ENCODE assay signal across 10 cellular contexts in the genomic region with DNA sequence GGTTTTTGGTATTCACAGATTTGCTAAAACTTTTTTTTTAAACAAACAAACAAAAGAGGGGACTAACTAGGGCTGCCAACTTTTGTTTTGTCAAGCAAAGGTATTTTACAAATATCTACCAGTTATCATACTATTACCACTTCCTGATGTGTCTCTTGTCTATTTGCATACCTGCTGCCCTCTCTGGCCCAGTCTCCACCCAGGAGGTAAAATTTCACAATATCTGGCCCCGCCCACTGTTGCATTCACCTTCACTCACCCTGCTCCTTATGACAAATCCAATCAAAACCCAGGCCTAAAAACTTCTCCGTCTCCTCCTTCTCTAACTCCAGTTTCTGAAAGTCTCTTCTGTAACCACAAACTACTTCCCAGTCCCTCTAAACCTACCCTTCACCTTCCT.
DNase-seq lines count a peak whose midpoint lies in the region; ATAC-seq and TF ChIP-seq lines count a peak whose summit lies in the region.
"Had no signal": no experiment of that assay in that cellular context is flagged by ENCODE, and none has a peak within 500 bp of the region (broad histone marks: within the 10 kb centered on the region; RNA-seq: fewer than 3 reads in every experiment).

No MANE protein-coding gene starts in this region.

- 93 to 96% (median 95%) methylated on average over 2 of the region's 2 CpGs for WGBS in ovary, 3 donors

- no peaks in the 10 kb centered on the region for H3K27me3 ChIP-seq in CD4-positive, alpha-beta T cell (ENCODE audit: control insufficient read depth, insufficient read depth, low read length)
- no peaks in the 10 kb centered on the region for H3K27me3 ChIP-seq in ovary

- TF ChIP-seq POLR2A in ovary (IDR thresholded peaks at IDR 0.05): no peak

- peak overlapping the region; percentile 94 for H3K27ac Mint-ChIP-seq in CD4-positive, alpha-beta T cell

- CTCF ChIA-PET in CD4-positive, alpha-beta T cell (lab: Charles Lee): no interaction called here
- CTCF ChIA-PET in RWPE1 (lab: Yijun Ruan, JAX): no interaction called here

- TF ChIP-seq CTCF in CD4-positive, alpha-beta T cell (IDR thresholded peaks at IDR 0.05): no peak
- TF ChIP-seq CTCF in GM13977 (IDR thresholded peaks at IDR 0.05; ENCODE audit: extremely low read depth, insufficient read depth, missing control alignments) (no peak), RWPE1 (conservative IDR thresholded peaks at IDR 0.05; ENCODE audit: low read depth) (no peak), epithelial cell of esophagus (IDR thresholded peaks at IDR 0.05; ENCODE audit: insufficient read depth, low read depth, low read length, missing control alignments) (no peak), ovary (IDR thresholded peaks at IDR 0.05) (no peak)

- no peak overlapping the region for H3K4me3 ChIP-seq in epithelial cell of esophagus (ENCODE audit: low read length)
- no peak overlapping the region for H3K4me3 ChIP-seq in ovary

- in situ Hi-C loops in GM13977 (cut with MboI; ENCODE audit: low pct_unique_long_range_greater_than_20kb, low sequenced_read_pairs, unreplicated experiment): no loop called here

- POLR2A ChIA-PET in CD4-positive, alpha-beta T cell (lab: Charles Lee): interaction anchor here (3.7 kb wide), 1 partner anchor 21 kb away, joined by 60 read pairs; no protein-coding TSS in a partner anchor
- POLR2A ChIA-PET in RWPE1 (lab: Yijun Ruan, JAX; ENCODE audit: low non-redundant PET): no interaction called here

- intact Hi-C loops in CD4-positive, alpha-beta T cell (cut with DNase I, micrococcal nuclease): loop anchor here in 1 of 2 experiments (5.0 kb wide), 2 partner anchors 48 to 83 kb away; partner anchors contain the start of gene TRERF1
- intact Hi-C loops in ovary (cut with DNase I): no loop called here

- no peak for TF ChIP-seq EP300 in ovary (IDR thresholded peaks at IDR 0.05)

- H3K36me3 Mint-ChIP-seq in CD4-positive, alpha-beta T cell (ENCODE audit: low read depth): peaks cover under 1% of the 10 kb centered on the region
- H3K36me3 Mint-ChIP-seq: naive B cell had no signal

- peaks cover 77% of the 10 kb centered on the region for H3K4me1 Mint-ChIP-seq in CD4-positive, alpha-beta T cell (ENCODE audit: low read depth)

- H3K9me3 ChIP-seq in CD4-positive, alpha-beta T cell (ENCODE audit: control insufficient read depth, low read length): no peaks in the 10 kb centered on the region
- no peaks in the 10 kb centered on the region for H3K9me3 ChIP-seq in ovary

- ATAC-seq in CD4-positive, alpha-beta T cell (ENCODE audit: poor library complexity): no peak
- ATAC-seq in GM21717 (IDR thresholded peaks at IDR 0.05; ENCODE audit: unreplicated experiment): no peak

- H3K27me3 Mint-ChIP-seq in CD4-positive, alpha-beta T cell: no peaks in the 10 kb centered on the region

- H3K4me1 ChIP-seq in ovary (ENCODE audit: insufficient read depth): peaks cover 3% of the 10 kb centered on the region

- H3K4me3 Mint-ChIP-seq in CD4-positive, alpha-beta T cell: peak overlapping the region; percentile 73
- H3K4me3 Mint-ChIP-seq: naive B cell had no signal

- DNase-seq in CD4-positive, alpha-beta T cell: peak in 1 of 10 experiments; percentile 19
- DNase-seq in GM13977 (ENCODE audit: low spot score) (peak; percentile 25), RWPE1 (ENCODE audit: low spot score) (peak; percentile 67), epithelial cell of esophagus (ENCODE audit: low read depth) (peak; percentile 73), epidermal melanocyte (ENCODE audit: insufficient read length, low spot score) (no peak), ovary (no peak), mucosa of gallbladder (ENCODE audit: low spot score) (no peak)
- DNase-seq: effector CD8-positive, alpha-beta T cell; naive B cell had no signal

- no peak overlapping the region for H3K27ac ChIP-seq in CD4-positive, alpha-beta T cell (ENCODE audit: low read depth, low read length)
- peak overlapping the region; percentile 61 for H3K27ac ChIP-seq in RWPE1
- no peak overlapping the region for H3K27ac ChIP-seq in ovary

- peaks cover 3% of the 10 kb centered on the region for H3K9me3 Mint-ChIP-seq in CD4-positive, alpha-beta T cell

- no peaks in the 10 kb centered on the region for H3K36me3 ChIP-seq in ovary

Comparison
In these comparisons a context has a peak if more than half of its experiments do, and no peak if none do; other contexts are left out.
1. DNase-seq: peak in GM13977 (single experiment), RWPE1 (single experiment) and epithelial cell of esophagus (single experiment); none in epidermal melanocyte (single experiment), ovary (0 of 5) and mucosa of gallbladder (single experiment).